ENCODE assay signal across 29 cellular contexts in the genomic region with DNA sequence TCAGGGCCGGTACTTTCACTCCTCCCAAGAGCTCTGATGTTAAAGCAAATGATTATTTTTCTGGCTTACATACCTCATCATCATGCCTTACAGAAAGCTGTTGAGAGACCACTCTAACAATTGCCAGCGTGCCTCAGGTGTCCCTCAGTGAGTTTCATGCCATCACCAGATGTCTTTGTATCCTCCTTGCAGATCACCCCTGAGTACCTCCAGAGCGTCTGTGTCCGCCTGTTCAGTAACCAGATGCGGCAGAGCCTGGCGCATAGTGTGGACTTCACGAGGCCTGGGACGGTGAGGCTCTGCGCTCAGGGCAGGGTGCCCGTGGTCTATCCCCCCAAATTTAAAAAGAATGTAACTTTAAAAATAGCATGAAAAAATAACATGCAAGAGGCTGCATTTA.
"Had no signal": no experiment of that assay in that cellular context is flagged by ENCODE, and none has a peak within 500 bp of the region (broad histone marks: within the 10 kb centered on the region; RNA-seq: fewer than 3 reads in every experiment).

No MANE protein-coding gene starts in this region.

- H3K9me3 Mint-ChIP-seq: stimulated activated effector memory CD8-positive, alpha-beta T cell treated with anti-CD3 and anti-CD28 coated beads, Interleukin-12 subunit alpha, Interleukin-12 subunit beta, amount 100 ng/mL, for 72 hours; stimulated activated memory B cell treated with anti-CD40 and anti-IgM and Interleukin-4, amounts not matched to agents 10 μg/mL and 1 μg/mL and 100 μg/mL, for 72 hours; stimulated activated naive B cell treated with anti-CD40 and anti-IgM and Interleukin-4, amounts not matched to agents 10 μg/mL and 1 μg/mL and 100 μg/mL, for 72 hours; stimulated activated naive CD8-positive, alpha-beta T cell treated with anti-CD3 and anti-CD28 coated beads, Interleukin-15, amount 100 ng/mL, for 72 hours; stimulated activated naive CD8-positive, alpha-beta T cell treated with anti-CD3 and anti-CD28 coated beads, Interleukin-15, Interleukin-2, amounts not matched to agents 100 ng/mL and 50 ng/mL, for 24 hours; type B pancreatic cell had no signal

- H3K4me1 ChIP-seq: suprapubic skin, testis, thyroid gland, tibial artery, tibial nerve, uterus had no signal

- H3K4me1 Mint-ChIP-seq: stimulated activated effector memory CD8-positive, alpha-beta T cell treated with anti-CD3 and anti-CD28 coated beads, Interleukin-12 subunit alpha, Interleukin-12 subunit beta, amount 100 ng/mL, for 72 hours; stimulated activated memory B cell treated with anti-CD40 and anti-IgM and Interleukin-4, amounts not matched to agents 10 μg/mL and 1 μg/mL and 100 μg/mL, for 72 hours; stimulated activated naive B cell treated with anti-CD40 and anti-IgM and Interleukin-4, amounts not matched to agents 10 μg/mL and 1 μg/mL and 100 μg/mL, for 72 hours; stimulated activated naive CD8-positive, alpha-beta T cell treated with anti-CD3 and anti-CD28 coated beads, Interleukin-15, amount 100 ng/mL, for 72 hours had no signal

- H3K4me3 ChIP-seq: stomach, suprapubic skin, testis, thoracic aorta, thyroid gland, tibial artery, tibial nerve, transverse colon, upper lobe of left lung, upper lobe of right lung, uterus, vagina had no signal

- H3K4me3 Mint-ChIP-seq: stimulated activated effector memory CD8-positive, alpha-beta T cell treated with anti-CD3 and anti-CD28 coated beads, Interleukin-12 subunit alpha, Interleukin-12 subunit beta, amount 100 ng/mL, for 72 hours; stimulated activated memory B cell treated with anti-CD40 and anti-IgM and Interleukin-4, amounts not matched to agents 10 μg/mL and 1 μg/mL and 100 μg/mL, for 72 hours; stimulated activated naive B cell treated with anti-CD40 and anti-IgM and Interleukin-4, amounts not matched to agents 10 μg/mL and 1 μg/mL and 100 μg/mL, for 72 hours; stimulated activated naive CD8-positive, alpha-beta T cell treated with anti-CD3 and anti-CD28 coated beads, Interleukin-15, amount 100 ng/mL, for 72 hours; stimulated activated naive CD8-positive, alpha-beta T cell treated with anti-CD3 and anti-CD28 coated beads, Interleukin-15, Interleukin-2, amounts not matched to agents 100 ng/mL and 50 ng/mL, for 24 hours; type B pancreatic cell had no signal

- H3K27me3 ChIP-seq: stomach, suprapubic skin, testis, thyroid gland, tibial artery, tibial nerve, transverse colon, upper lobe of left lung, upper lobe of right lung, uterus, vagina had no signal

- FAIRE-seq: urothelium cell line had no signal

- H3K27me3 Mint-ChIP-seq: stimulated activated memory B cell treated with anti-CD40 and anti-IgM and Interleukin-4, amounts not matched to agents 10 μg/mL and 1 μg/mL and 100 μg/mL, for 72 hours; stimulated activated naive B cell treated with anti-CD40 and anti-IgM and Interleukin-4, amounts not matched to agents 10 μg/mL and 1 μg/mL and 100 μg/mL, for 72 hours; stimulated activated naive CD8-positive, alpha-beta T cell treated with anti-CD3 and anti-CD28 coated beads, Interleukin-15, amount 100 ng/mL, for 72 hours; stimulated activated naive CD8-positive, alpha-beta T cell treated with anti-CD3 and anti-CD28 coated beads, Interleukin-15, Interleukin-2, amounts not matched to agents 100 ng/mL and 50 ng/mL, for 24 hours; type B pancreatic cell had no signal

- DNase-seq: stimulated activated CD4-positive, alpha-beta T cell treated with anti-CD3 and anti-CD28 coated beads, Interleukin-2, amount 100 ng/mL, for 48 hours; stimulated activated CD4-positive, alpha-beta T cell treated with anti-CD3 and anti-CD28 coated beads, Interleukin-4, amount 100 ng/mL, for 1 hour; stimulated activated CD4-positive, alpha-beta T cell treated with anti-CD3 and anti-CD28 coated beads, Interleukin-4, amount 100 ng/mL, for 24 hours; stimulated activated CD4-positive, alpha-beta T cell treated with anti-CD3 and anti-CD28 coated beads, Interleukin-4, amount 100 ng/mL, for 4 hours; stimulated activated CD8-positive, alpha-beta memory T cell treated with anti-CD3 and anti-CD28 coated beads, Interleukin-4, amount 100 ng/mL, for 48 hours; stimulated activated naive B cell treated with anti-CD40 and anti-IgM and Interleukin-4, amounts not matched to agents 10 μg/mL and 1 μg/mL and 100 μg/mL, for 72 hours; stimulated activated naive CD4-positive, alpha-beta T cell; stimulated activated naive CD4-positive, alpha-beta T cell treated with Interleukin-2 at 50 U/mL for 16 hours; stimulated activated naive CD8-positive, alpha-beta T cell treated with anti-CD3 and anti-CD28 coated beads, Interleukin-15, amount 100 ng/mL, for 72 hours; stimulated activated naive CD8-positive, alpha-beta T cell treated with anti-CD3 and anti-CD28 coated beads, Interleukin-15, Interleukin-2, amounts not matched to agents 100 U/mL and 50 U/mL, for 24 hours; stomach; substantia nigra; testis; thyroid gland; tibial artery; transverse colon; trophoblast cell; upper lobe of left lung; upper lobe of right lung; uterus had no signal

- H3K9me3 ChIP-seq: stomach, suprapubic skin, testis, thoracic aorta, thyroid gland, tibial artery, tibial nerve, transverse colon, upper lobe of left lung, upper lobe of right lung, uterus, vagina had no signal

- H3K36me3 ChIP-seq: transverse colon, uterus, vagina had no signal

- H3K27ac Mint-ChIP-seq: stimulated activated effector memory CD8-positive, alpha-beta T cell treated with anti-CD3 and anti-CD28 coated beads, Interleukin-12 subunit alpha, Interleukin-12 subunit beta, amount 100 ng/mL, for 72 hours; stimulated activated memory B cell treated with anti-CD40 and anti-IgM and Interleukin-4, amounts not matched to agents 10 μg/mL and 1 μg/mL and 100 μg/mL, for 72 hours; stimulated activated naive B cell treated with anti-CD40 and anti-IgM and Interleukin-4, amounts not matched to agents 10 μg/mL and 1 μg/mL and 100 μg/mL, for 72 hours; stimulated activated naive CD8-positive, alpha-beta T cell treated with anti-CD3 and anti-CD28 coated beads, Interleukin-15, amount 100 ng/mL, for 72 hours; stimulated activated naive CD8-positive, alpha-beta T cell treated with anti-CD3 and anti-CD28 coated beads, Interleukin-15, Interleukin-2, amounts not matched to agents 100 ng/mL and 50 ng/mL, for 24 hours; type B pancreatic cell had no signal

- H3K27ac ChIP-seq: stomach, suprapubic skin, testis, thoracic aorta, thyroid gland, tibial artery, tibial nerve, transverse colon, upper lobe of left lung, upper lobe of right lung, uterus, vagina had no signal

- H3K36me3 Mint-ChIP-seq: stimulated activated effector memory CD8-positive, alpha-beta T cell treated with anti-CD3 and anti-CD28 coated beads, Interleukin-12 subunit alpha, Interleukin-12 subunit beta, amount 100 ng/mL, for 72 hours had no signal

- ATAC-seq: stimulated activated effector memory CD8-positive, alpha-beta T cell treated with anti-CD3 and anti-CD28 coated beads, Interleukin-12 subunit alpha, Interleukin-12 subunit beta, amount 100 ng/mL, for 72 hours; stimulated activated memory B cell treated with anti-CD40 and anti-IgM and Interleukin-4, amounts not matched to agents 10 μg/mL and 1 μg/mL and 100 μg/mL, for 72 hours; stimulated activated naive B cell treated with anti-CD40 and anti-IgM and Interleukin-4, amounts not matched to agents 10 μg/mL and 1 μg/mL and 100 μg/mL, for 72 hours; stimulated activated naive CD8-positive, alpha-beta T cell treated with anti-CD3 and anti-CD28 coated beads, Interleukin-15, amount 100 ng/mL, for 72 hours; stimulated activated naive CD8-positive, alpha-beta T cell treated with anti-CD3 and anti-CD28 coated beads, Interleukin-15, Interleukin-2, amounts not matched to agents 100 U/mL and 50 U/mL, for 24 hours; upper lobe of right lung had no signal
